ENCODE assay signal across 8 cellular contexts in the genomic region with DNA sequence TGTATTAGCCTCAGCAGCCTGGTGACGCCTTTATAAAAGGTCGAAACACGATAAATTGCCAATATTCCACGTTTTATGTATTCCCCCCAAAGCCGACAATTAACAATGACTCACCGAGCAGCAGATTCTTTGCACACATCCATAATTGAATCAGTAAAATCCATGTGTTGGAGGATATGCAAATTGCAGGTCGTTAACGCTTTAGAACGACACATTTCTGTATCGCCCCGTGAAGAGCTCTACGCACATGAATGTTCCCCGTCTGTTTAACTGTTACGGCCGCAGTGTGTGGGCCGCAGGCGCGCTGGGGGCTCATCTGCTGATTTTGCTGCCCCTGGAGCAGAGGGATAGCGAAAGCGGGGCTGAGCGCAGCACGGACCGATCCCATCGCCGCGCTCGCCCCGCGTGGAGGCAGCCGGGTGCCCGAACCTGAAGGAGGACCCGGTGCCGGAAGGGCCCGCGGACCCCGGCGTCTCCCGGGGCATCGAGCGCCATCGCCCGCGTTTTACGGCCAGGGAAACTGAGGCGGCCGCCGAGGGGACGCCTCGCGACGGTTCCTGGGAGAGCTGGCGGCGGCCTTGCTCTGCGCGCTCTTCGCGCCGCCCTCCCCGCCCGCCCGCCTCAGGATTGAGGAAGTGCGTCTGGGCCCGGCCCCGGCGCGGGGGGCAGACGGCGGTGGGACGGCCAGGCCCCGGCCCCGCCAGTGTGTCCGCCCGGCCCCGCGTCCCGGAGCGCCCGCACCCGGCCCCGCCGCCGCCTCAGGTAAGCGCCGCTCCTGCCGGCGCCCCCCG. TPM values are rescaled to one million over a fixed set of nuclear protein-coding genes. Genes with fewer than 3 reads are reported as not detected.
DNase-seq lines count a peak whose midpoint lies in the region; ATAC-seq and TF ChIP-seq lines count a peak whose summit lies in the region.

A gene with protein sequence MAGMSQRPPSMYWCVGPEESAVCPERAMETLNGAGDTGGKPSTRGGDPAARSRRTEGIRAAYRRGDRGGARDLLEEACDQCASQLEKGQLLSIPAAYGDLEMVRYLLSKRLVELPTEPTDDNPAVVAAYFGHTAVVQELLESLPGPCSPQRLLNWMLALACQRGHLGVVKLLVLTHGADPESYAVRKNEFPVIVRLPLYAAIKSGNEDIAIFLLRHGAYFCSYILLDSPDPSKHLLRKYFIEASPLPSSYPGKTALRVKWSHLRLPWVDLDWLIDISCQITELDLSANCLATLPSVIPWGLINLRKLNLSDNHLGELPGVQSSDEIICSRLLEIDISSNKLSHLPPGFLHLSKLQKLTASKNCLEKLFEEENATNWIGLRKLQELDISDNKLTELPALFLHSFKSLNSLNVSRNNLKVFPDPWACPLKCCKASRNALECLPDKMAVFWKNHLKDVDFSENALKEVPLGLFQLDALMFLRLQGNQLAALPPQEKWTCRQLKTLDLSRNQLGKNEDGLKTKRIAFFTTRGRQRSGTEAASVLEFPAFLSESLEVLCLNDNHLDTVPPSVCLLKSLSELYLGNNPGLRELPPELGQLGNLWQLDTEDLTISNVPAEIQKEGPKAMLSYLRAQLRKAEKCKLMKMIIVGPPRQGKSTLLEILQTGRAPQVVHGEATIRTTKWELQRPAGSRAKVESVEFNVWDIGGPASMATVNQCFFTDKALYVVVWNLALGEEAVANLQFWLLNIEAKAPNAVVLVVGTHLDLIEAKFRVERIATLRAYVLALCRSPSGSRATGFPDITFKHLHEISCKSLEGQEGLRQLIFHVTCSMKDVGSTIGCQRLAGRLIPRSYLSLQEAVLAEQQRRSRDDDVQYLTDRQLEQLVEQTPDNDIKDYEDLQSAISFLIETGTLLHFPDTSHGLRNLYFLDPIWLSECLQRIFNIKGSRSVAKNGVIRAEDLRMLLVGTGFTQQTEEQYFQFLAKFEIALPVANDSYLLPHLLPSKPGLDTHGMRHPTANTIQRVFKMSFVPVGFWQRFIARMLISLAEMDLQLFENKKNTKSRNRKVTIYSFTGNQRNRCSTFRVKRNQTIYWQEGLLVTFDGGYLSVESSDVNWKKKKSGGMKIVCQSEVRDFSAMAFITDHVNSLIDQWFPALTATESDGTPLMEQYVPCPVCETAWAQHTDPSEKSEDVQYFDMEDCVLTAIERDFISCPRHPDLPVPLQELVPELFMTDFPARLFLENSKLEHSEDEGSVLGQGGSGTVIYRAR (N-terminal part only) (plus strand): TSS at position 668 of the 791 bp plus-strand sequence. CDS start 5,276 bp downstream, outside the sequence.

- no peak within 1 kb of the TSS for H3K27ac Mint-ChIP-seq in activated CD4-positive, alpha-beta memory T cell treated with anti-CD3 and anti-CD28 coated beads for 36 hours

- CTCF ChIA-PET in activated CD4-positive, alpha-beta memory T cell treated with anti-CD3 and anti-CD28 coated beads for 36 hours (lab: Charles Lee), result interaction anchor here (0.7 to 11.0 kb wide), 17 partner anchors 9 to 570 kb away, joined by 3 to 218 read pairs (median 4); no protein-coding TSS in a partner anchor

- peak; percentile 35 for ATAC-seq in GM18907 (IDR thresholded peaks at IDR 0.05; ENCODE audit: unreplicated experiment)

- peak; percentile 42 for DNase-seq in AG10803 (ENCODE audit: low read depth)
- DNase-seq in activated CD4-positive, alpha-beta memory T cell treated with anti-CD3 and anti-CD28 coated beads for 36 hours, result peak; percentile 15
- DNase-seq in fibroblast of the aortic adventitia (ENCODE audit: low read depth), result peak; percentile 50
- DNase-seq in hippocampal formation (lab: John Stamatoyannopoulos, UW), result no peak
- DNase-seq in cerebellar cortex (ENCODE audit: low spot score), result no peak

- no peaks in the 10 kb centered on the region for H3K36me3 Mint-ChIP-seq in activated CD4-positive, alpha-beta memory T cell treated with anti-CD3 and anti-CD28 coated beads for 36 hours

- intact Hi-C loops in activated CD4-positive, alpha-beta memory T cell treated with anti-CD3 and anti-CD28 coated beads for 36 hours (cut with micrococcal nuclease), result loop anchor here (1.0 to 5.0 kb wide), 3 partner anchors 88 to 338 kb away; no protein-coding TSS in a partner anchor

- H3K4me3 Mint-ChIP-seq in activated CD4-positive, alpha-beta memory T cell treated with anti-CD3 and anti-CD28 coated beads for 36 hours, result peak within 1 kb of the TSS; percentile 67

- peaks cover 17% of the 10 kb centered on the region for H3K4me1 Mint-ChIP-seq in activated CD4-positive, alpha-beta memory T cell treated with anti-CD3 and anti-CD28 coated beads for 36 hours (ENCODE audit: low read depth)

- H3K9ac ChIP-seq in HUES48 (ENCODE audit: low read depth, low read length), result no peak within 1 kb of the TSS

- H3K4me3 ChIP-seq in AG10803 (ENCODE audit: low read length), result peak within 1 kb of the TSS; percentile 78
- peak within 1 kb of the TSS; percentile 66 for H3K4me3 ChIP-seq in HUES48 (ENCODE audit: low read depth, low read length)
- H3K4me3 ChIP-seq in fibroblast of the aortic adventitia (ENCODE audit: low read depth, low read length), result peak within 1 kb of the TSS; percentile 79
- H3K4me3 ChIP-seq in neuron (ENCODE audit: low read length), result no peak within 1 kb of the TSS

- no peaks in the 10 kb centered on the region for H3K36me3 ChIP-seq in HUES48 (ENCODE audit: control insufficient read depth, insufficient read depth, low read length)
- H3K36me3 ChIP-seq in neuron (ENCODE audit: insufficient read depth, low read length), result no peaks in the 10 kb centered on the region

- H3K4me1 ChIP-seq in HUES48 (ENCODE audit: control insufficient read depth, insufficient read depth, low read length) (no peaks in the 10 kb centered on the region; the same call in 1 of the 2 replicates), neuron (ENCODE audit: insufficient read depth, low read length) (no peaks in the 10 kb centered on the region)

- TF ChIP-seq CTCF in AG10803 (conservative IDR thresholded peaks at IDR 0.05; ENCODE audit: low read length) (no peak), fibroblast of the aortic adventitia (IDR thresholded peaks at IDR 0.05; ENCODE audit: insufficient read depth, low read length) (no peak)

- peaks cover 62% of the 10 kb centered on the region for H3K27me3 ChIP-seq in HUES48 (ENCODE audit: control insufficient read depth, insufficient read depth, low read length)
- H3K27me3 ChIP-seq in neuron (ENCODE audit: insufficient read depth, low read length), result peaks cover 74% of the 10 kb centered on the region

- POLR2A ChIA-PET in activated CD4-positive, alpha-beta memory T cell treated with anti-CD3 and anti-CD28 coated beads for 36 hours (lab: Charles Lee), result no interaction called here

- no peaks in the 10 kb centered on the region for H3K9me3 Mint-ChIP-seq in activated CD4-positive, alpha-beta memory T cell treated with anti-CD3 and anti-CD28 coated beads for 36 hours

- H3K9me3 ChIP-seq in HUES48 (ENCODE audit: control insufficient read depth, insufficient read depth, low read length) (no peaks in the 10 kb centered on the region), neuron (ENCODE audit: low read length) (no peaks in the 10 kb centered on the region)

- no peak within 1 kb of the TSS for H3K27ac ChIP-seq in HUES48 (ENCODE audit: low read depth, low read length)

- peaks cover 45% of the 10 kb centered on the region for H3K27me3 Mint-ChIP-seq in activated CD4-positive, alpha-beta memory T cell treated with anti-CD3 and anti-CD28 coated beads for 36 hours

- H2AFZ ChIP-seq in neuron (ENCODE audit: low read depth, low read length), result peak within 1 kb of the TSS; percentile 37

RNA-seq across cellular contexts. Expression of the gene that starts here (rescaled TPM):
- total RNA-seq in activated CD4-positive, alpha-beta memory T cell treated with anti-CD3 and anti-CD28 coated beads for 36 hours, result under 1 TPM; 0.41 to 0.71 TPM
- total RNA-seq in fibroblast of the aortic adventitia (ENCODE audit: low replicate concordance), result 18.0 and 26.4 TPM in 2 replicates

Comparison
In these comparisons a context has a peak if more than half of its experiments do, and no peak if none do; other contexts are left out.
1. RNA of the gene that starts here (total RNA-seq): 18.0 to 26.4 TPM in fibroblast of the aortic adventitia; 0.41 to 0.71 TPM in activated CD4-positive, alpha-beta memory T cell treated with anti-CD3 and anti-CD28 coated beads for 36 hours; every median in the first group is over 10 times any median in the second.
2. Peak in DNase-seq in activated CD4-positive, alpha-beta memory T cell treated with anti-CD3 and anti-CD28 coated beads for 36 hours; RNA of the gene not detected or under 1 TPM.
3. DNase-seq: peak in AG10803 (single experiment) and fibroblast of the aortic adventitia (single experiment); none in hippocampal formation (0 of 2) and cerebellar cortex (single experiment).